14 cellular contexts compared by ENCODE assay signal in the genomic region with DNA sequence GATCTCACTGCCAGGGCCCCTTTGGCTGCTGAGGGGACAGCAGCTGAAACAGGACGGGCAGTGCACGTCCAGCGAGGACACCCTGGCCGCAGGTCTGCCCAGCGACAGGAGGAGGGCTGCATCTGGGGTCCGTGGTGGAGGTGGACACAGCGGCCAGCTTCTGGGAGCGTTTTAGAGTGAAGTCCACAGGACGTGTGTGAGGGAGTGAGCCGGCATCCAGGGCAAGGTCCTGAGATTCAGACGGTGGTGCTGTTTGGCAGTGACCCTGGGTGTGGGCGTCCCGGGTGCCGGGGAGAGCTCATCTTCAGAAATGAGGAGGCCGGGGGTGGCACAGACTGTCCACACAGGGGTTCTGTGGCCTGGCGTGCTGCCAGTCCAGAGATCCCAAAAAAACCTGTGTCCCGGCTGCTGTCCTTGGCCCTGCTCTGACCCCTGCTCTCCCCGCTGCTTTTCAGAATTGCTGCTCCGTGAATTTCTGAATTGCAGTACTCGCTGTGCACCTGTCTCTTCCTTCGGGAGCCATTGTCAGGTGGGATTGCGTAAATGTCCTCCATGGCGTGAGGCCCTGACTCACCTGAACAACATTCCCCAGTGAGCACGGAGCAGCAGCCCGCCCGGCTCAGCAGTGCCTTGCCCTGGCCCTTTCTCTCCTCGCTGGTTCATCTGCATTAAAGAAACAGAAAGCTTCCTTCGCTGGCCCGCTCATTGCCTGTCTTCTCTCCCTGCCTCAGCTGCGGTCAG.
A peak's percentile ranks its signal among the peaks of the same experiment; 100 is the strongest.
DNase-seq lines count a peak whose midpoint lies in the region; ATAC-seq and TF ChIP-seq lines count a peak whose summit lies in the region.
"Had no signal": no experiment of that assay in that cellular context is flagged by ENCODE, and none has a peak within 500 bp of the region (broad histone marks: within the 10 kb centered on the region; RNA-seq: fewer than 3 reads in every experiment).

No MANE protein-coding gene starts in this region.

- H3K9ac ChIP-seq in Loucy (ENCODE audit: low read depth, low read length, poor library complexity, severe bottlenecking) = peak overlapping the region; percentile 76
- H3K9ac ChIP-seq in endodermal cell (ENCODE audit: extremely low read depth, low read length, poor library complexity, severe bottlenecking) = no peak overlapping the region
- H3K9ac ChIP-seq: KMS-11 had no signal

- H3K36me3 ChIP-seq in Loucy (ENCODE audit: insufficient read depth, low read length) = no peaks in the 10 kb centered on the region
- H3K36me3 ChIP-seq in endodermal cell (ENCODE audit: control insufficient read depth, insufficient read depth, low read length) = no peaks in the 10 kb centered on the region
- H3K36me3 ChIP-seq: thoracic aorta had no signal

- no peaks in the 10 kb centered on the region for H3K27me3 ChIP-seq in Loucy (ENCODE audit: insufficient read depth, low read length, poor library complexity, severe bottlenecking)
- no peaks in the 10 kb centered on the region for H3K27me3 ChIP-seq in endodermal cell (ENCODE audit: control insufficient read depth, insufficient read depth, low read length, poor library complexity, severe bottlenecking)

- H3F3A ChIP-seq in Loucy (ENCODE audit: low read depth) = no peaks in the 10 kb centered on the region

- H3K36me3 Mint-ChIP-seq in activated naive CD4-positive, alpha-beta T cell treated with anti-CD3 and anti-CD28 coated beads, Interleukin-2, amount 50 U/mL, for 24 hours = peaks cover 8% of the 10 kb centered on the region
- peaks cover 3% of the 10 kb centered on the region for H3K36me3 Mint-ChIP-seq in activated naive CD4-positive, alpha-beta T cell treated with anti-CD3 and anti-CD28 coated beads for 36 hours (ENCODE audit: low read depth)
- H3K36me3 Mint-ChIP-seq in endodermal cell (ENCODE audit: low read depth) = peaks cover 8% of the 10 kb centered on the region
- H3K36me3 Mint-ChIP-seq in stimulated activated memory B cell treated with anti-CD40 and anti-IgM and Interleukin-4, amounts not matched to agents 10 μg/mL and 1 μg/mL and 100 μg/mL, for 72 hours = peaks cover 12% of the 10 kb centered on the region

- no peaks in the 10 kb centered on the region for H3K79me2 ChIP-seq in Loucy (ENCODE audit: insufficient read depth, low read length)

- TF ChIP-seq CTCF in Loucy (conservative IDR thresholded peaks at IDR 0.05; ENCODE audit: low read length) (no peak), endodermal cell (conservative IDR thresholded peaks at IDR 0.05) (no peak)

- ATAC-seq in stimulated activated memory B cell treated with anti-CD40 and anti-IgM and Interleukin-4, amounts not matched to agents 10 μg/mL and 1 μg/mL and 100 μg/mL, for 72 hours = no peak
- ATAC-seq in HG02840 (IDR thresholded peaks at IDR 0.05; ENCODE audit: low FRiP score, unreplicated experiment) = no peak

- peaks cover 46% of the 10 kb centered on the region for H3K4me1 ChIP-seq in Loucy (ENCODE audit: insufficient read depth, low read length, poor library complexity, severe bottlenecking)
- H3K4me1 ChIP-seq in endodermal cell (ENCODE audit: control insufficient read depth, insufficient read depth, low read length) = no peaks in the 10 kb centered on the region

- H3K4me1 Mint-ChIP-seq in activated naive CD4-positive, alpha-beta T cell treated with anti-CD3 and anti-CD28 coated beads, Interleukin-2, amount 50 U/mL, for 24 hours = peaks cover 71% of the 10 kb centered on the region
- H3K4me1 Mint-ChIP-seq in activated naive CD4-positive, alpha-beta T cell treated with anti-CD3 and anti-CD28 coated beads for 36 hours (ENCODE audit: low read depth) = peaks cover 60% of the 10 kb centered on the region
- peaks cover 5% of the 10 kb centered on the region for H3K4me1 Mint-ChIP-seq in endodermal cell
- H3K4me1 Mint-ChIP-seq in stimulated activated memory B cell treated with anti-CD40 and anti-IgM and Interleukin-4, amounts not matched to agents 10 μg/mL and 1 μg/mL and 100 μg/mL, for 72 hours = peaks cover 48% of the 10 kb centered on the region

- no peak for DNase-seq in activated naive CD4-positive, alpha-beta T cell treated with anti-CD3 and anti-CD28 coated beads for 36 hours
- DNase-seq in endodermal cell = no peak
- no peak for DNase-seq in midbrain (lab: John Stamatoyannopoulos, UW)
- no peak for DNase-seq in NCI-H524 treated with DMSO at 0.1 percent for 48 hours (lab: John Stamatoyannopoulos, UW)
- DNase-seq: amygdala, NCI-H1694, NCI-H748 treated with DMSO at 0.1 percent for 48 hours had no signal

- H3K9me3 ChIP-seq in Loucy (ENCODE audit: insufficient read depth, low read depth, low read length) (no peaks in the 10 kb centered on the region), endodermal cell (ENCODE audit: control insufficient read depth, low read length) (peaks cover 23% of the 10 kb centered on the region)

- peak overlapping the region; percentile 36 for H3K4me3 Mint-ChIP-seq in activated naive CD4-positive, alpha-beta T cell treated with anti-CD3 and anti-CD28 coated beads, Interleukin-2, amount 50 U/mL, for 24 hours
- H3K4me3 Mint-ChIP-seq in activated naive CD4-positive, alpha-beta T cell treated with anti-CD3 and anti-CD28 coated beads for 36 hours = no peak overlapping the region
- no peak overlapping the region for H3K4me3 Mint-ChIP-seq in endodermal cell
- H3K4me3 Mint-ChIP-seq in stimulated activated memory B cell treated with anti-CD40 and anti-IgM and Interleukin-4, amounts not matched to agents 10 μg/mL and 1 μg/mL and 100 μg/mL, for 72 hours = no peak overlapping the region
- H3K4me3 Mint-ChIP-seq: T-helper 1 cell treated with Interleukin-12 subunit alpha and Interleukin-12 subunit beta and Interleukin-4 antibody, amounts not matched to agents 30 μg/mL and 1 μg/mL, for 36 hours had no signal

- CTCF ChIA-PET in activated naive CD4-positive, alpha-beta T cell treated with anti-CD3 and anti-CD28 coated beads for 36 hours (lab: Charles Lee) = no interaction called here

- H3K27me3 Mint-ChIP-seq in activated naive CD4-positive, alpha-beta T cell treated with anti-CD3 and anti-CD28 coated beads, Interleukin-2, amount 50 U/mL, for 24 hours = no peaks in the 10 kb centered on the region
- H3K27me3 Mint-ChIP-seq in activated naive CD4-positive, alpha-beta T cell treated with anti-CD3 and anti-CD28 coated beads for 36 hours (ENCODE audit: low read depth) = no peaks in the 10 kb centered on the region
- no peaks in the 10 kb centered on the region for H3K27me3 Mint-ChIP-seq in endodermal cell (ENCODE audit: insufficient read depth)
- H3K27me3 Mint-ChIP-seq in stimulated activated memory B cell treated with anti-CD40 and anti-IgM and Interleukin-4, amounts not matched to agents 10 μg/mL and 1 μg/mL and 100 μg/mL, for 72 hours = no peaks in the 10 kb centered on the region

- peak overlapping the region; percentile 13 for H3K27ac Mint-ChIP-seq in activated naive CD4-positive, alpha-beta T cell treated with anti-CD3 and anti-CD28 coated beads, Interleukin-2, amount 50 U/mL, for 24 hours
- H3K27ac Mint-ChIP-seq in activated naive CD4-positive, alpha-beta T cell treated with anti-CD3 and anti-CD28 coated beads for 36 hours = no peak overlapping the region
- H3K27ac Mint-ChIP-seq in endodermal cell = peak overlapping the region; percentile 81
- H3K27ac Mint-ChIP-seq in stimulated activated memory B cell treated with anti-CD40 and anti-IgM and Interleukin-4, amounts not matched to agents 10 μg/mL and 1 μg/mL and 100 μg/mL, for 72 hours = peak overlapping the region; percentile 40
- H3K27ac Mint-ChIP-seq: T-helper 1 cell treated with Interleukin-12 subunit alpha and Interleukin-12 subunit beta and Interleukin-4 antibody, amounts not matched to agents 30 μg/mL and 1 μg/mL, for 36 hours had no signal

- intact Hi-C loops in activated naive CD4-positive, alpha-beta T cell treated with anti-CD3 and anti-CD28 coated beads for 36 hours (cut with micrococcal nuclease) = no loop called here

- no peaks in the 10 kb centered on the region for H3K9me2 ChIP-seq in Loucy (replicated peaks; ENCODE audit: low read depth, low read length)

- no peak overlapping the region for H3K4me3 ChIP-seq in Loucy (ENCODE audit: low read length, poor library complexity, severe bottlenecking)
- no peak overlapping the region for H3K4me3 ChIP-seq in endodermal cell (ENCODE audit: low read length)
- H3K4me3 ChIP-seq: thoracic aorta had no signal

- H3K4me2 ChIP-seq in Loucy (ENCODE audit: low read depth, low read length, poor library complexity, severe bottlenecking) = no peak overlapping the region
- H3K4me2 ChIP-seq: KMS-11 had no signal

- WGBS in endodermal cell (ENCODE audit: insufficient coverage in 1 of 2, insufficient read length in 1 of 2), 2 experiments = 95% methylated on average over 25 to 30 of the region's 30 CpGs

- H4K20me1 ChIP-seq in Loucy (ENCODE audit: insufficient read depth, low read length, poor library complexity, severe bottlenecking) = no peaks in the 10 kb centered on the region

- no peak overlapping the region for H3K27ac ChIP-seq in endodermal cell (ENCODE audit: low read depth, low read length)
- H3K27ac ChIP-seq: KMS-11, thoracic aorta had no signal

- peaks cover 7% of the 10 kb centered on the region for H3K9me3 Mint-ChIP-seq in activated naive CD4-positive, alpha-beta T cell treated with anti-CD3 and anti-CD28 coated beads, Interleukin-2, amount 50 U/mL, for 24 hours
- H3K9me3 Mint-ChIP-seq in activated naive CD4-positive, alpha-beta T cell treated with anti-CD3 and anti-CD28 coated beads for 36 hours = peaks cover 12% of the 10 kb centered on the region
- peaks cover 34% of the 10 kb centered on the region for H3K9me3 Mint-ChIP-seq in endodermal cell
- peaks cover 10% of the 10 kb centered on the region for H3K9me3 Mint-ChIP-seq in stimulated activated memory B cell treated with anti-CD40 and anti-IgM and Interleukin-4, amounts not matched to agents 10 μg/mL and 1 μg/mL and 100 μg/mL, for 72 hours

- no peak overlapping the region for H2AFZ ChIP-seq in Loucy (ENCODE audit: low read length)
